ENCODE assay signal across 15 cellular contexts in the genomic region with DNA sequence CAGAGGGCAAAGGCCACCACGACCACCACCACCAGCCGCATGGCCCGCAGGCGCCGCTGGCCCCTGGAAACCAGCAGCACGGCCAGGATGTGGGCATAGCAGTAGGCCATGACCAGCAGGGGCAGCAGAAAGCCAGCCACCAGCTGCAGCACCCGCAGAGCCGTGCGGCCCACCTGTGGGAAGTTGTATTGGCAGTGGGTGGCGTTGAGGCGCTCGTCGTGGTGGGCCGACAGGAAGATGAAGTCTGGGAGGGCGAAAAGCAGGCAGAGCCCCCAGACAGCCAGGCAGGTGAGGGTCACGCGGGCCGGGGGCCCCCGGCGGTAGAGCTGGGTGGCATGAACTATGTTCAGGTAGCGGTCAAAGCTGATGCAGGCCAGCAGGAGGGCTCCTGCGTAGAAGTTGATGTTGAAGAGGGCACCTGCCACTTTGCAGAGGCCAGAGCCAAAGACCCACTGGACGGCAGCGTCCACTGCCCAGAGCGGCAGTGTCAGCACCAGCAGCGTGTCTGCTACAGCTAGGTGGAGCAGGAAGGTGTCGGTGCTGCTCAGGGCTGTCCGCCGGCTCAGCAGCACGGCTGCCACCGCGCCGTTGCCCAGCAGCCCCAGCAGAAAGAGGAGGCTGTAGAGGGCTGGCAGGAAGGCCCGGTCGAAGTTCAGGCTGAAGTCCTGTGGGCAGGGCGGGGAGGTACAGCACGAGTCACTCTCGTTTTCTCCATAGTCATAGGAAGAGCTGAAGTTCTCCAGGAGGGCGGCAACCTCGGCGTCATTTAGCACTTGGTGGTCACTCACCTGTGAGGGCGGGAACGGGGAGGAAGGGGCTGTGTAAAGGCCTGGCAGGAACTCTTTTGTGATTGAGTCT. TPM values are rescaled to one million over a fixed set of nuclear protein-coding genes. Genes with fewer than 3 reads are reported as not detected.
DNase-seq lines count a peak whose midpoint lies in the region; ATAC-seq and TF ChIP-seq lines count a peak whose summit lies in the region.
"Had no signal": no experiment of that assay in that cellular context is flagged by ENCODE, and none has a peak within 500 bp of the region (broad histone marks: within the 10 kb centered on the region; RNA-seq: fewer than 3 reads in every experiment).

No MANE protein-coding gene starts in this region.

- no peaks in the 10 kb centered on the region for H3K27me3 ChIP-seq in transverse colon
- H3K27me3 ChIP-seq: brain microvascular endothelial cell, esophagus squamous epithelium, thyroid gland had no signal

- CTCF ChIA-PET in activated CD8-positive, alpha-beta memory T cell treated with anti-CD3 and anti-CD28 coated beads, Interleukin-2, amount 10 ng/mL, durations not matched to agents 7 days and 5 days (lab: Charles Lee) = interaction anchor here (0.8 to 7.7 kb wide), 3 partner anchors 8 to 35 kb away, joined by 4 to 33 read pairs (median 14); no protein-coding TSS in a partner anchor

- in situ Hi-C loops in transverse colon (cut with MboI; ENCODE audit: low pct_ligation_motif_present in 1 of 4, low pct_unique_long_range_greater_than_20kb in 1 of 4, low sequenced_read_pairs in 3 of 4) = no loop called here

- TF ChIP-seq POLR2A in transverse colon (IDR thresholded peaks at IDR 0.05) = peak; percentile 60

- H3K4me3 ChIP-seq in transverse colon = peak overlapping the region in 1 of 4 donors; percentile 25
- H3K4me3 ChIP-seq: thyroid gland had no signal

- intact Hi-C loops in transverse colon (cut with DNase I; ENCODE audit: low total_unique reads) = no loop called here

- ATAC-seq in activated CD8-positive, alpha-beta memory T cell treated with anti-CD3 and anti-CD28 coated beads, Interleukin-2, amount 10 ng/mL, durations not matched to agents 7 days and 5 days = peak; percentile 17
- no peak for ATAC-seq in HG02610 (IDR thresholded peaks at IDR 0.05; ENCODE audit: unreplicated experiment)

- H3K27me3 Mint-ChIP-seq in activated CD8-positive, alpha-beta memory T cell treated with anti-CD3 and anti-CD28 coated beads, Interleukin-2, amount 10 ng/mL, durations not matched to agents 7 days and 5 days = no peaks in the 10 kb centered on the region
- peaks cover 8 to 14% (median 10%) of the 10 kb centered on the region in 3 donors for H3K27me3 Mint-ChIP-seq in immature natural killer cell (ENCODE audit: low read depth in 3 of 3)

- peaks cover 42% of the 10 kb centered on the region for H3K36me3 Mint-ChIP-seq in activated CD8-positive, alpha-beta memory T cell treated with anti-CD3 and anti-CD28 coated beads, Interleukin-2, amount 10 ng/mL, durations not matched to agents 7 days and 5 days
- H3K36me3 Mint-ChIP-seq in immature natural killer cell = peaks cover 0 to 22% (median 5%) of the 10 kb centered on the region in 3 donors

- peaks cover 55% of the 10 kb centered on the region for H3K4me1 Mint-ChIP-seq in activated CD8-positive, alpha-beta memory T cell treated with anti-CD3 and anti-CD28 coated beads, Interleukin-2, amount 10 ng/mL, durations not matched to agents 7 days and 5 days
- peaks cover 65 to 86% of the 10 kb centered on the region in 2 donors for H3K4me1 Mint-ChIP-seq in immature natural killer cell

- TF ChIP-seq CTCF in transverse colon (IDR thresholded peaks at IDR 0.05) = peak in 3 of 5 experiments; percentile 15 to 53 (median 24)

- peak overlapping the region; percentile 90 for H3K27ac Mint-ChIP-seq in activated CD8-positive, alpha-beta memory T cell treated with anti-CD3 and anti-CD28 coated beads, Interleukin-2, amount 10 ng/mL, durations not matched to agents 7 days and 5 days
- H3K27ac Mint-ChIP-seq in immature natural killer cell = peak overlapping the region; percentile 88 to 97 (median 94)

- H3K4me3 Mint-ChIP-seq in activated CD8-positive, alpha-beta memory T cell treated with anti-CD3 and anti-CD28 coated beads, Interleukin-2, amount 10 ng/mL, durations not matched to agents 7 days and 5 days = peak overlapping the region; percentile 97
- peak overlapping the region; percentile 84 to 92 (median 87) for H3K4me3 Mint-ChIP-seq in immature natural killer cell

- H3K36me3 ChIP-seq in transverse colon = no peaks in the 10 kb centered on the region
- H3K36me3 ChIP-seq: brain microvascular endothelial cell had no signal

- 75% methylated on average over 33 of the region's 43 CpGs; no CpG with 5 or more reads in 1 of the 2 donors for WGBS in transverse colon (ENCODE audit: low coverage in 1 of 2), 2 donors

- peaks cover under 1 to 25% (median 16%) of the 10 kb centered on the region in 4 donors for H3K4me1 ChIP-seq in transverse colon

- no peaks in the 10 kb centered on the region for H3K9me3 ChIP-seq in transverse colon
- H3K9me3 ChIP-seq: esophagus squamous epithelium, thyroid gland had no signal

- H3K9me3 Mint-ChIP-seq in activated CD8-positive, alpha-beta memory T cell treated with anti-CD3 and anti-CD28 coated beads, Interleukin-2, amount 10 ng/mL, durations not matched to agents 7 days and 5 days (ENCODE audit: low read depth) = no peaks in the 10 kb centered on the region
- H3K9me3 Mint-ChIP-seq in immature natural killer cell = no peaks in the 10 kb centered on the region

- peak overlapping the region; percentile 68 to 84 (median 82) for H3K27ac ChIP-seq in transverse colon
- H3K27ac ChIP-seq: brain microvascular endothelial cell, esophagus squamous epithelium, thyroid gland had no signal

- no peak for TF ChIP-seq EP300 in transverse colon (IDR thresholded peaks at IDR 0.05; ENCODE audit: low read depth)

- peak; percentile 28 for DNase-seq in activated naive CD4-positive, alpha-beta T cell treated with Interleukin-2 at 50 U/mL for 16 hours
- no peak for DNase-seq in activated naive CD4-positive, alpha-beta T cell treated with anti-CD3 and anti-CD28 coated beads, Interleukin-2, amount 50 U/mL, for 16 hours
- peak; percentile 67 for DNase-seq in activated CD8-positive, alpha-beta memory T cell treated with anti-CD3 and anti-CD28 coated beads, Interleukin-2, amount 10 ng/mL, durations not matched to agents 7 days and 5 days
- DNase-seq in immature natural killer cell = peak; percentile 63 to 68 (median 63)
- peak; percentile 81 for DNase-seq in transverse colon
- no peak for DNase-seq in NCI-H748 (lab: John Stamatoyannopoulos, UW; ENCODE audit: unreplicated experiment)
- DNase-seq in NCI-H2171 treated with DMSO at 0.1 percent for 48 hours (lab: John Stamatoyannopoulos, UW) = no peak
- DNase-seq: brain microvascular endothelial cell; esophagus squamous epithelium; NCI-H2029; RPMI8226; stimulated activated CD4-positive, alpha-beta T cell treated with anti-CD3 and anti-CD28 coated beads, Interleukin-4, amount 100 ng/mL, for 24 hours had no signal

RNA-seq across cellular contexts. Expression of a gene that starts 1.4 kb away (rescaled TPM):
- 100 to 1,000 TPM in 1 of 2 experiments, 10 to 100 TPM in 1; 97.4 to 119 TPM for total RNA-seq in activated CD8-positive, alpha-beta memory T cell treated with anti-CD3 and anti-CD28 coated beads, Interleukin-2, amount 10 ng/mL, durations not matched to agents 7 days and 5 days
- polyA plus RNA-seq in immature natural killer cell = 100 to 1,000 TPM in 1 of 3 donors, 10 to 100 TPM in 2; 31.1 to 108 (median 34.3) TPM
- total RNA-seq in transverse colon = 1 to 10 TPM in 3 of 4 donors, not detected in 1; 1.1 to 3.5 (median 1.3) TPM
- total RNA-seq: omental fat pad had no signal

RNA-seq across cellular contexts. Expression of a gene that starts 38.7 kb away (rescaled TPM):
- total RNA-seq in activated CD8-positive, alpha-beta memory T cell treated with anti-CD3 and anti-CD28 coated beads, Interleukin-2, amount 10 ng/mL, durations not matched to agents 7 days and 5 days = 1 to 10 TPM; 4.3 to 6.7 TPM
- polyA plus RNA-seq in immature natural killer cell = 1 to 10 TPM in 2 of 3 donors, under 1 TPM in 1; 0.63 to 1.8 (median 1.3) TPM
- total RNA-seq in transverse colon = 1 to 10 TPM; 1.9 to 3.7 (median 3.0) TPM

Comparison
In these comparisons a context has a peak if more than half of its experiments do, and no peak if none do; other contexts are left out.
1. DNase-seq: peak in activated naive CD4-positive, alpha-beta T cell treated with Interleukin-2 at 50 U/mL for 16 hours (single experiment), activated CD8-positive, alpha-beta memory T cell treated with anti-CD3 and anti-CD28 coated beads, Interleukin-2, amount 10 ng/mL, durations not matched to agents 7 days and 5 days (single experiment), immature natural killer cell (3 of 3) and transverse colon (single experiment); none in activated naive CD4-positive, alpha-beta T cell treated with anti-CD3 and anti-CD28 coated beads, Interleukin-2, amount 50 U/mL, for 16 hours (single experiment), NCI-H748 (single experiment) and NCI-H2171 treated with DMSO at 0.1 percent for 48 hours (single experiment).
2. RNA of a gene that starts 1.4 kb away (total RNA-seq): 97.4 to 119 TPM in activated CD8-positive, alpha-beta memory T cell treated with anti-CD3 and anti-CD28 coated beads, Interleukin-2, amount 10 ng/mL, durations not matched to agents 7 days and 5 days; 1.1 to 3.5 TPM in transverse colon; every median in the first group is over 10 times any median in the second.